Comparison of ENCODE assay signal across 15 cellular contexts in genomic region chr13:106523566-106523965, GRCh38. TPM values are rescaled to one million over a fixed set of nuclear protein-coding genes. Genes with fewer than 3 reads are reported as not detected.
DNase-seq lines count a peak whose midpoint lies in the region; ATAC-seq and TF ChIP-seq lines count a peak whose summit lies in the region.
"Had no signal": no experiment of that assay in that cellular context is flagged by ENCODE, and none has a peak within 500 bp of the region (broad histone marks: within the 10 kb centered on the region; RNA-seq: fewer than 3 reads in every experiment).

No MANE protein-coding gene starts in this region.

- H3K4me1 ChIP-seq in RWPE2 (ENCODE audit: insufficient read depth, poor library complexity, severe bottlenecking), result peaks cover 56% of the 10 kb centered on the region
- H3K4me1 ChIP-seq in stomach smooth muscle (ENCODE audit: control insufficient read depth, insufficient read depth, low read length), result peaks cover 28% of the 10 kb centered on the region
- H3K4me1 ChIP-seq: right lobe of liver, SJSA1 had no signal

- in situ Hi-C loops in brain microvascular endothelial cell (cut with HindIII; ENCODE audit: low pct_ligation_motif_present, low sequenced_read_pairs) (no loop called here), KBM-7 (cut with MboI; ENCODE audit: low pct_unique_long_range_greater_than_20kb, low sequenced_read_pairs) (no loop called here)

- H3K36me3 ChIP-seq in RWPE2 (ENCODE audit: low read depth) (peaks cover 53% of the 10 kb centered on the region), stomach smooth muscle (ENCODE audit: control insufficient read depth in 2 of 2, insufficient read depth in 2 of 2, low read length in 2 of 2) (no peaks in the 10 kb centered on the region), brain microvascular endothelial cell (replicated peaks) (no peaks in the 10 kb centered on the region)
- H3K36me3 ChIP-seq: cardiac muscle cell, right lobe of liver, SJSA1 had no signal

- TF ChIP-seq CTCF in RWPE2 (IDR thresholded peaks at IDR 0.05; ENCODE audit: poor library complexity, severe bottlenecking) (no peak), fibroblast of mammary gland (conservative IDR thresholded peaks at IDR 0.05; ENCODE audit: control insufficient read depth, insufficient read depth, low read depth, low read length) (no peak), brain microvascular endothelial cell (IDR thresholded peaks at IDR 0.05; ENCODE audit: low read depth, low read length, missing control alignments) (no peak)

- no peaks in the 10 kb centered on the region for H3K9me3 ChIP-seq in RWPE2 (ENCODE audit: severe bottlenecking)
- no peaks in the 10 kb centered on the region for H3K9me3 ChIP-seq in stomach smooth muscle (ENCODE audit: control insufficient read depth in 2 of 2, low read length in 2 of 2)
- H3K9me3 ChIP-seq: right lobe of liver, SJSA1 had no signal

- H3K4me3 ChIP-seq in RWPE2 (ENCODE audit: severe bottlenecking), result no peak overlapping the region
- H3K4me3 ChIP-seq in fibroblast of mammary gland (ENCODE audit: control insufficient read depth, low read depth, low read length), result no peak overlapping the region
- H3K4me3 ChIP-seq in stomach smooth muscle (ENCODE audit: low read length in 2 of 2), result peak overlapping the region in 1 of 2 donors; percentile 3
- no peak overlapping the region for H3K4me3 ChIP-seq in brain microvascular endothelial cell (ENCODE audit: low read depth, low read length)
- H3K4me3 ChIP-seq: cardiac muscle cell, right lobe of liver, SJSA1 had no signal

- no peak overlapping the region for H3K9ac ChIP-seq in stomach smooth muscle (ENCODE audit: low read length in 2 of 2)

- no peaks in the 10 kb centered on the region for H3K27me3 ChIP-seq in RWPE2 (ENCODE audit: insufficient read depth, poor library complexity, severe bottlenecking)
- H3K27me3 ChIP-seq in stomach smooth muscle (ENCODE audit: control insufficient read depth in 1 of 2, insufficient read depth in 2 of 2, low read length in 2 of 2), result no peaks in the 10 kb centered on the region
- no peaks in the 10 kb centered on the region for H3K27me3 ChIP-seq in brain microvascular endothelial cell (replicated peaks)
- H3K27me3 ChIP-seq: cardiac muscle cell, right lobe of liver, SJSA1 had no signal

- ATAC-seq in RWPE2 (ENCODE audit: low read depth), result peak; percentile 11; the same call in 1 of the 3 replicates
- ATAC-seq in GM18502 (IDR thresholded peaks at IDR 0.05; ENCODE audit: poor library complexity, unreplicated experiment), result no peak

- peak; percentile 50 for DNase-seq in HT-29 (ENCODE audit: low spot score)
- DNase-seq in RWPE2 (ENCODE audit: low spot score), result no peak
- DNase-seq in fibroblast of mammary gland (ENCODE audit: low read depth), result peak; percentile 65
- DNase-seq in iPS-NIHi7 (ENCODE audit: extremely low spot score), result no peak
- no peak for DNase-seq in brain microvascular endothelial cell
- DNase-seq in KBM-7, result no peak
- DNase-seq: activated gamma-delta T cell treated with Interleukin-2 at 50 U/mL for 16 hours; CD4-positive, alpha-beta T cell; NK-92 treated with Interleukin-12 subunit alpha and Interleukin-12 subunit beta, amount 100 ng/mL, for 24 hours; right lobe of liver; stimulated activated naive CD4-positive, alpha-beta T cell had no signal

- H3K27ac ChIP-seq in RWPE2 (ENCODE audit: poor library complexity, severe bottlenecking), result peak overlapping the region; percentile 68
- H3K27ac ChIP-seq in stomach smooth muscle (ENCODE audit: low read length), result peak overlapping the region; percentile 26
- no peak overlapping the region for H3K27ac ChIP-seq in brain microvascular endothelial cell
- H3K27ac ChIP-seq: cardiac muscle cell, right lobe of liver, SJSA1 had no signal

RNA-seq across cellular contexts. Expression of gene EFNB2, which starts 11.9 kb away (rescaled TPM):
- 30.0 and 31.0 TPM in 2 replicates for total RNA-seq in HT-29 (2014; rRNA removed; shearing (Covaris generic))

RNA-seq across cellular contexts. Expression of gene ARGLU1, which starts 44.4 kb away (rescaled TPM):
- total RNA-seq in HT-29 (2014; rRNA removed; shearing (Covaris generic)), result 105 and 116 TPM in 2 replicates

Comparison
In these comparisons a context has a peak if more than half of its experiments do, and no peak if none do; other contexts are left out.
1. DNase-seq: peak in HT-29 (single experiment) and fibroblast of mammary gland (single experiment); none in RWPE2 (single experiment), iPS-NIHi7 (single experiment), brain microvascular endothelial cell (single experiment) and KBM-7 (single experiment).